ENCODE assay signal across 31 cellular contexts in the genomic region with DNA sequence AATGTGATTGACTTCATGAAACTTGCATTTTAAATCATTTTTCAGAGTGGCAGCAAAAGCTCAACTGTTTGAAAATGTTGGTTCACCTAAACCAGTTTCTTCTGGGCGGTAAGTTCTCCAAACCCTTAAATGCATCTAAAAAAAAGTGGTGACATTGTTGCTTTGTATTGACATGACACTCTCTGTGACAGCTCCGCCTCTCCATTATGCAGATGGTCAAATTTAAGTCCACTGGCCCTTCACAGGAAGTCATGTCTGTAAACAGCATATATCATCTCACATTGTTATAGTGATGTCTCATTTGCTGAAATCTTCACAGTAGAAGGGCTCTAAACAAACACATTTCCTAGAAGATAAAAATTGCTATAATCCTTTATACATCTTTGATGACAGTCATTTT.
"Had no signal": no experiment of that assay in that cellular context is flagged by ENCODE, and none has a peak within 500 bp of the region (broad histone marks: within the 10 kb centered on the region; RNA-seq: fewer than 3 reads in every experiment).

No MANE protein-coding gene starts in this region.

- H3K36me3 ChIP-seq: left lung had no signal

- H3K4me1 ChIP-seq: left lung, lower lobe of right lung, stomach, testis, thyroid gland, transverse colon, upper lobe of left lung, vagina had no signal

- H3K27me3 Mint-ChIP-seq: naive B cell; progenitor cell of endocrine pancreas; stimulated activated naive B cell treated with anti-CD40 and anti-IgM and Interleukin-4, amounts not matched to agents 10 μg/mL and 1 μg/mL and 100 μg/mL, for 72 hours had no signal

- H3K9ac ChIP-seq: parathyroid adenoma had no signal

- H3K27ac Mint-ChIP-seq: mesothelial cell of epicardium; nephron; stimulated activated naive B cell treated with anti-CD40 and anti-IgM and Interleukin-4, amounts not matched to agents 10 μg/mL and 1 μg/mL and 100 μg/mL, for 72 hours had no signal

- H2AFZ ChIP-seq: parathyroid adenoma had no signal

- H3K9me3 ChIP-seq: left lung, lower lobe of right lung, stomach, testis, thyroid gland, transverse colon, upper lobe of left lung, vagina had no signal

- H3K9me3 Mint-ChIP-seq: mesothelial cell of epicardium; naive B cell; nephron; neural crest cell; stimulated activated naive B cell treated with anti-CD40 and anti-IgM and Interleukin-4, amounts not matched to agents 10 μg/mL and 1 μg/mL and 100 μg/mL, for 72 hours had no signal

- H3K27ac ChIP-seq: left lung, lower lobe of right lung, parathyroid adenoma, skin epidermis, stomach, testis, thyroid gland, transverse colon, upper lobe of left lung, vagina had no signal

- FAIRE-seq: islet of Langerhans, kidney had no signal

- H3K27me3 ChIP-seq: left lung, stomach, testis, thyroid gland, transverse colon, upper lobe of left lung, vagina had no signal

- H3K4me1 Mint-ChIP-seq: mesothelial cell of epicardium, naive B cell, nephron had no signal

- DNase-seq: hypothalamus; immature natural killer cell; kidney; left colon; left lung; lower lobe of right lung; mammary epithelial cell; mesenchymal stem cell; naive B cell; nucleus accumbens; right cardiac atrium; stimulated activated CD4-positive, alpha-beta T cell treated with anti-CD3 and anti-CD28 coated beads, Interleukin-12 subunit alpha, Interleukin-12 subunit beta, amount 100 ng/mL, for 4 hours; stimulated activated CD4-positive, alpha-beta T cell treated with anti-CD3 and anti-CD28 coated beads, Interleukin-15, amount 100 ng/mL, for 24 hours; stimulated activated CD4-positive, alpha-beta T cell treated with anti-CD3 and anti-CD28 coated beads, Interleukin-2, amount 100 ng/mL, for 24 hours; stimulated activated CD4-positive, alpha-beta T cell treated with anti-CD3 and anti-CD28 coated beads, Interleukin-4, amount 100 ng/mL, for 1 hour; stimulated activated naive B cell treated with anti-CD40 and anti-IgM and Interleukin-4, amounts not matched to agents 10 μg/mL and 1 μg/mL and 100 μg/mL, for 72 hours; stimulated activated naive CD8-positive, alpha-beta T cell treated with anti-CD3 and anti-CD28 coated beads, Interleukin-15, Interleukin-2, amounts not matched to agents 100 U/mL and 50 U/mL, for 24 hours; stomach; testis; thyroid gland; transverse colon; upper lobe of left lung had no signal

- ATAC-seq: left colon; left lung; lower lobe of right lung; right cardiac atrium; sciatic nerve; stimulated activated naive B cell treated with anti-CD40 and anti-IgM and Interleukin-4, amounts not matched to agents 10 μg/mL and 1 μg/mL and 100 μg/mL, for 72 hours; stimulated activated naive CD8-positive, alpha-beta T cell treated with anti-CD3 and anti-CD28 coated beads, Interleukin-15, Interleukin-2, amounts not matched to agents 100 U/mL and 50 U/mL, for 24 hours had no signal

- H3K79me2 ChIP-seq: parathyroid adenoma had no signal

- H3K4me3 ChIP-seq: left lung, lower lobe of right lung, skin epidermis, stomach, testis, thyroid gland, transverse colon, upper lobe of left lung, vagina had no signal

- H3K4me3 Mint-ChIP-seq: mesothelial cell of epicardium; naive B cell; nephron; neural crest cell; stimulated activated naive B cell treated with anti-CD40 and anti-IgM and Interleukin-4, amounts not matched to agents 10 μg/mL and 1 μg/mL and 100 μg/mL, for 72 hours had no signal
